16 cellular contexts compared by ENCODE assay signal in the genomic region with DNA sequence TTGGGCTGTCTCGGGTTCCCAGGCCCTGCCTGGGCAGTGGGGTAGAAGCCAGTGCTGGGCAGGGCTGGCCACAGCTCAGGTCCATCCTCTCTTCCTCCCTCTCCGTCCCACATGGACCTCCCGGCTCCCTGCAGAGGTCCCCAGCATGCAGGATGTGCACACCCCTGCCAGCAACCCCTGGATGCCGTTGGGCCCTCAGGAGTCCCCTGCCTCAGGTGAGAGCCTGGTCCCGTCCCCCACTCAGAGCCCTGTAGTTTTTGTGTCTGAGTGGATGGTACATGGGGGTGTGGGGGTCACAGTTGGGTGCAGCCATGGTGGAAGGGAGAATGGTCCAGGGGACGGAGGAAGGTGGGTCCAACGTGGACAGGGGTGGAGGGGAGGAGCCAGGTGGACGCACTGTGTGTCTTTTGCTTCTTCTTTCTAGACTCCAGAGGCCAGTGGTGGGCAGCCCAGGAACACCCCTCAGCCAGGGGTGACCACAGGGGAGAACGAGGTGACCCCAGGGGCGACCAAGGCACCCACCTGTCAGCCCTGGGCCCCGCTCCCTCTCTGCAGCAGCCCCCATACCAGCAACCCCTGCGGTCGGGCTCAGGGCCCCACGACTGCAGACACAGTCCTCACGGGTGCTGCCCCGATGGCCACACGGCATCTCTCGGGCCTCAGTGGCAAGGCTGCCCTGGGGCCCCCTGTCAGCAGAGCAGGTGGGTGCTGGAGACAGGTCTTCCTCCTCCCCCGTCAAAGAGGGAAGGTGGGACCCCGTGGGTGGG.
"Had no signal": no experiment of that assay in that cellular context is flagged by ENCODE, and none has a peak within 500 bp of the region (broad histone marks: within the 10 kb centered on the region; RNA-seq: fewer than 3 reads in every experiment).

No MANE protein-coding gene starts in this region.

- FAIRE-seq: colon, TTC549 had no signal

- H3K4me1 ChIP-seq: body of pancreas, thyroid gland, uterus had no signal

- H3K9me3 ChIP-seq: body of pancreas, thyroid gland, uterus had no signal

- H3K27ac ChIP-seq: body of pancreas, dorsolateral prefrontal cortex, thyroid gland, uterus had no signal

- H3K36me3 ChIP-seq: uterus had no signal

- H3K27me3 ChIP-seq: body of pancreas, thyroid gland, uterus had no signal

- DNase-seq: activated CD8-positive, alpha-beta memory T cell treated with anti-CD3 and anti-CD28 coated beads for 24 hours; activated CD8-positive, alpha-beta memory T cell treated with anti-CD3 and anti-CD28 coated beads, Interleukin-2, amount 50 U/mL, for 48 hours; activated naive CD4-positive, alpha-beta T cell; body of pancreas; caudate nucleus; left cardiac atrium; midbrain; nucleus accumbens; retina; stimulated activated naive B cell treated with anti-CD40 and anti-IgM and Interleukin-4, amounts not matched to agents 10 μg/mL and 1 μg/mL and 100 μg/mL, for 72 hours; SW 1271; thyroid gland; uterus had no signal

- H3K4me3 ChIP-seq: body of pancreas, dorsolateral prefrontal cortex, thyroid gland, uterus had no signal

- ATAC-seq: body of pancreas; left cardiac atrium; stimulated activated naive B cell treated with anti-CD40 and anti-IgM and Interleukin-4, amounts not matched to agents 10 μg/mL and 1 μg/mL and 100 μg/mL, for 72 hours had no signal
